In the genomic region with DNA sequence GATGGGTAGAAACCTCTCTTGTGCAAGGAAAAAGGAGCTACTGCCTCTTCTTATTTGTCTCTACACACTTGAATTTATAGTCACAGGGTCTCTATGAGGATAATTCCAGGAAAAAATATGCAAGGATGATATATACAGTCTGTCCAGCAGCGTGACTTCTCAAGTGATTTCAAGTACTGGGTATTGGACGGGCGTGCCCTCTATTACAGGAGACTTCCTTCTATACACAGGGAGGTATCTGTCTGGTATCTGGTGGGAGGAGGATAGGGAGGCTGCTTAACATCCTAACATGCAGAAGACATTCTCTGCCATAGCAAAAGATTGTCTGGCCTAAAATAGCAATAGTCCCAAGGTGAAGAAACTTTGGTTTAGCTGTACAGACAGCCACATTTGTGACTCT, we compare ENCODE assay signal across 19 cellular contexts.
"Had no signal": no experiment of that assay in that cellular context is flagged by ENCODE, and none has a peak within 500 bp of the region (broad histone marks: within the 10 kb centered on the region; RNA-seq: fewer than 3 reads in every experiment).

No MANE protein-coding gene starts in this region.

- H3K27ac Mint-ChIP-seq: activated CD4-positive, alpha-beta memory T cell treated with anti-CD3 and anti-CD28 coated beads for 36 hours; activated CD8-positive, alpha-beta memory T cell treated with anti-CD3 and anti-CD28 coated beads, Interleukin-2, amount 10 ng/mL, durations not matched to agents 7 days and 5 days; activated T-helper 17 cell treated with anti-CD3 and anti-CD28 coated beads, Interleukin-2, amount 50 U/mL, for 72 hours; endodermal cell; natural killer cell treated with Interleukin-12 subunit alpha and Interleukin-12 subunit beta and Interleukin-15 and Interleukin-18, amount 100 ng/mL, for 72 hours; stimulated activated naive B cell treated with anti-CD40 and anti-IgM and Interleukin-4, amounts not matched to agents 10 μg/mL and 1 μg/mL and 100 μg/mL, for 72 hours; T-helper 17 cell had no signal

- H3K27me3 Mint-ChIP-seq: activated CD4-positive, alpha-beta memory T cell treated with anti-CD3 and anti-CD28 coated beads for 36 hours; activated CD8-positive, alpha-beta memory T cell treated with anti-CD3 and anti-CD28 coated beads, Interleukin-2, amount 10 ng/mL, durations not matched to agents 7 days and 5 days; activated T-helper 17 cell treated with anti-CD3 and anti-CD28 coated beads, Interleukin-2, amount 50 U/mL, for 72 hours; T-helper 17 cell had no signal

- DNase-seq: activated CD4-positive, alpha-beta memory T cell treated with anti-CD3 and anti-CD28 coated beads for 36 hours; activated CD8-positive, alpha-beta memory T cell treated with anti-CD3 and anti-CD28 coated beads, Interleukin-2, amount 10 ng/mL, durations not matched to agents 7 days and 5 days; activated naive CD4-positive, alpha-beta T cell treated with Interleukin-2 at 50 U/mL for 16 hours; activated T-cell treated with anti-CD3 and anti-CD28 coated beads, Interleukin-2, amount 50 U/mL, for 1 hour; aorta; brain microvascular endothelial cell; central memory CD4-positive, alpha-beta T cell; dorsolateral prefrontal cortex; endodermal cell; foreskin fibroblast; stimulated activated CD4-positive, alpha-beta T cell treated with anti-CD3 and anti-CD28 coated beads, Interleukin-4, amount 100 ng/mL, for 4 hours; stimulated activated naive B cell treated with anti-CD40 and anti-IgM and Interleukin-4, amounts not matched to agents 10 μg/mL and 1 μg/mL and 100 μg/mL, for 72 hours; T-helper 17 cell; thyroid gland had no signal

- H3K4me3 Mint-ChIP-seq: activated CD4-positive, alpha-beta memory T cell treated with anti-CD3 and anti-CD28 coated beads for 36 hours; activated CD8-positive, alpha-beta memory T cell treated with anti-CD3 and anti-CD28 coated beads, Interleukin-2, amount 10 ng/mL, durations not matched to agents 7 days and 5 days; activated T-helper 17 cell treated with anti-CD3 and anti-CD28 coated beads, Interleukin-2, amount 50 U/mL, for 72 hours; endodermal cell; natural killer cell treated with Interleukin-12 subunit alpha and Interleukin-12 subunit beta and Interleukin-15 and Interleukin-18, amount 100 ng/mL, for 72 hours; stimulated activated naive B cell treated with anti-CD40 and anti-IgM and Interleukin-4, amounts not matched to agents 10 μg/mL and 1 μg/mL and 100 μg/mL, for 72 hours; T-helper 17 cell had no signal

- H3K27ac ChIP-seq: brain microvascular endothelial cell, dorsolateral prefrontal cortex, epithelial cell of prostate, parathyroid adenoma, vagina had no signal

- H3K9me3 Mint-ChIP-seq: activated CD4-positive, alpha-beta memory T cell treated with anti-CD3 and anti-CD28 coated beads for 36 hours; endodermal cell had no signal
